Comparison of ENCODE assay signal across 17 cellular contexts in genomic region chr14:90655829-90656228, GRCh38.
"Had no signal": no experiment of that assay in that cellular context is flagged by ENCODE, and none has a peak within 500 bp of the region (broad histone marks: within the 10 kb centered on the region; RNA-seq: fewer than 3 reads in every experiment).

No MANE protein-coding gene starts in this region.

- H3K9me3 ChIP-seq: MG63 had no signal

- H3K36me3 ChIP-seq: MG63 had no signal

- H3K4me3 ChIP-seq: MG63 had no signal

- H3K27me3 ChIP-seq: MG63 had no signal

- DNase-seq: KBM-7, MG63, NCI-H1092, NCI-H1105 treated with DMSO at 0.1 percent for 48 hours, NCI-H1417 treated with DMSO at 0.1 percent for 48 hours, NCI-H146, NCI-H1694 treated with DMSO at 0.1 percent for 48 hours, NCI-H1930, NCI-H2081, NCI-H2107, NCI-H2227 treated with DMSO at 0.1 percent for 48 hours, NCI-H524, NCI-H526 treated with DMSO at 0.1 percent for 48 hours, NCI-H748 treated with DMSO at 0.1 percent for 48 hours, RPMI8226, SHP77, SW 1271 had no signal
